In genomic region chr5:112570708-112571448, GRCh38 we compare ENCODE assay signal across 21 cellular contexts.
"Had no signal": no experiment of that assay in that cellular context is flagged by ENCODE, and none has a peak within 500 bp of the region (broad histone marks: within the 10 kb centered on the region; RNA-seq: fewer than 3 reads in every experiment).

No MANE protein-coding gene starts in this region.

- DNase-seq: activated B cell treated with CpG ODN at 0.5 μM for 24 hours; activated CD4-positive, alpha-beta memory T cell treated with anti-CD3 and anti-CD28 coated beads for 36 hours; activated CD4-positive, alpha-beta T cell treated with anti-CD3 and anti-CD28 coated beads for 48 hours; activated CD8-positive, alpha-beta memory T cell treated with anti-CD3 and anti-CD28 coated beads, Interleukin-2, amount 10 ng/mL, durations not matched to agents 7 days and 5 days; activated CD8-positive, alpha-beta memory T cell treated with anti-CD3 and anti-CD28 coated beads, Interleukin-2, amount 50 U/mL, for 4 hours; activated CD8-positive, alpha-beta T cell treated with anti-CD3 and anti-CD28 coated beads, Interleukin-2, amount 10 ng/mL, durations not matched to agents 7 days and 5 days; activated effector memory CD4-positive, alpha-beta T cell treated with anti-CD3 and anti-CD28 coated beads, Interleukin-2, amount 50 U/mL, for 16 hours; activated naive CD4-positive, alpha-beta T cell treated with anti-CD3 and anti-CD28 coated beads for 36 hours; activated naive CD8-positive, alpha-beta T cell treated with anti-CD3 and anti-CD28 coated beads for 36 hours; activated T-cell treated with anti-CD3 and anti-CD28 coated beads, Interleukin-2, amount 50 U/mL, for 1 hour; activated T-cell treated with anti-CD3 and anti-CD28 coated beads, Interleukin-2, amount 50 U/mL, for 48 hours; central memory CD4-positive, alpha-beta T cell; cerebellar nuclear complex; colonic mucosa; effector CD8-positive, alpha-beta T cell; foreskin fibroblast; head of caudate nucleus; T-helper 1 cell; T-helper 17 cell; T1000; WERI-Rb-1 had no signal
